Comparison of ENCODE assay signal across 35 cellular contexts in genomic region chr16:58377932-58378331, GRCh38. TPM values are rescaled to one million over a fixed set of nuclear protein-coding genes. Genes with fewer than 3 reads are reported as not detected.
DNase-seq lines count a peak whose midpoint lies in the region; ATAC-seq, FAIRE-seq and TF ChIP-seq lines count a peak whose summit lies in the region.
"Had no signal": no experiment of that assay in that cellular context is flagged by ENCODE, and none has a peak within 500 bp of the region (broad histone marks: within the 10 kb centered on the region; RNA-seq: fewer than 3 reads in every experiment).

No MANE protein-coding gene starts in this region.

- H3K79me2 ChIP-seq in astrocyte (ENCODE audit: insufficient read depth, low read length): no peaks in the 10 kb centered on the region
- H3K79me2 ChIP-seq: hepatocyte, parathyroid adenoma had no signal

- no peak overlapping the region for H3K9ac ChIP-seq in astrocyte (ENCODE audit: low read length)
- H3K9ac ChIP-seq: BLaER1 treated with 17β-estradiol and CSF1 and Interleukin-3, amounts not matched to agents 10 nM and 100 nM; parathyroid adenoma had no signal

- H3K4me2 ChIP-seq in astrocyte (ENCODE audit: low read length): peak overlapping the region; percentile 20
- H3K4me2 ChIP-seq: A549; BLaER1 treated with 17β-estradiol and CSF1 and Interleukin-3, amounts not matched to agents 10 nM and 100 nM; hepatocyte had no signal

- H3K4me3 ChIP-seq in astrocyte (ENCODE audit: insufficient read depth, low read depth, low read length) (no peak overlapping the region), dorsolateral prefrontal cortex (no peak overlapping the region)
- H3K4me3 ChIP-seq: A549; BLaER1 treated with 17β-estradiol and CSF1 and Interleukin-3, amounts not matched to agents 10 nM and 100 nM; body of pancreas; hepatocyte; right lobe of liver; upper lobe of left lung had no signal

- no peaks in the 10 kb centered on the region for H3K36me3 ChIP-seq in astrocyte (ENCODE audit: insufficient read depth, low read length)
- H3K36me3 ChIP-seq: BLaER1 treated with 17β-estradiol and CSF1 and Interleukin-3, amounts not matched to agents 10 nM and 100 nM; right lobe of liver; upper lobe of left lung; WERI-Rb-1 had no signal

- TF ChIP-seq CTCF in astrocyte (IDR thresholded peaks at IDR 0.05; ENCODE audit: insufficient read depth, low read depth, low read length) (no peak), dorsolateral prefrontal cortex (IDR thresholded peaks at IDR 0.05 in 54 of 56, conservative IDR thresholded peaks at IDR 0.05 in 2 of 56; ENCODE audit: low read depth in 1 of 56, partially characterized antibody in 56 of 56) (no peak)

- no peaks in the 10 kb centered on the region for H4K20me1 ChIP-seq in astrocyte (ENCODE audit: insufficient read depth, low read length)
- H4K20me1 ChIP-seq: BLaER1 treated with 17β-estradiol and CSF1 and Interleukin-3, amounts not matched to agents 10 nM and 100 nM had no signal

- H3K27ac ChIP-seq in astrocyte (ENCODE audit: low read depth, low read length) (no peak overlapping the region), dorsolateral prefrontal cortex (no peak overlapping the region)
- H3K27ac ChIP-seq: A549; BLaER1 treated with 17β-estradiol and CSF1 and Interleukin-3, amounts not matched to agents 10 nM and 100 nM; body of pancreas; hepatocyte; parathyroid adenoma; right lobe of liver; upper lobe of left lung; WERI-Rb-1 had no signal

- no peaks in the 10 kb centered on the region for H3K36me3 Mint-ChIP-seq in astrocyte (ENCODE audit: low read depth, unreplicated experiment)

- DNase-seq in AG08395 (ENCODE audit: low spot score) (peak; percentile 17), HCEC 1CT (peak; percentile 7), astrocyte (ENCODE audit: low read depth) (no peak), fibroblast of peridontal ligament (ENCODE audit: extremely low read depth) (peak; percentile 10), DMS 273 (lab: John Stamatoyannopoulos, UW; ENCODE audit: unreplicated experiment) (no peak), dorsolateral prefrontal cortex (no peak)
- DNase-seq: activated gamma-delta T cell treated with Interleukin-2 at 50 U/mL for 16 hours; activated T-cell treated with anti-CD3 and anti-CD28 coated beads, Interleukin-2, amount 50 U/mL, for 1 hour; body of pancreas; COR-L47; DND-41; effector CD8-positive, alpha-beta T cell; foreskin melanocyte; H7; mesenchymal stem cell; NCI-H1436; NCI-H2107; NCI-H510A; right lobe of liver; stimulated activated CD4-positive, alpha-beta T cell treated with anti-CD3 and anti-CD28 coated beads, Interleukin-12 subunit alpha, Interleukin-12 subunit beta, amount 100 ng/mL, for 4 hours; stimulated activated CD4-positive, alpha-beta T cell treated with anti-CD3 and anti-CD28 coated beads, Interleukin-4, amount 100 ng/mL, for 1 hour; SW 1271; T-helper 9 cell; upper lobe of left lung; WERI-Rb-1 had no signal

- no peak overlapping the region for H3K4me3 Mint-ChIP-seq in astrocyte (ENCODE audit: unreplicated experiment)
- H3K4me3 Mint-ChIP-seq: activated CD4-positive, alpha-beta T cell treated with anti-CD3 and anti-CD28 coated beads, Interleukin-2, amount 10 ng/mL, durations not matched to agents 24 days and 14 days; neural crest cell had no signal

- ATAC-seq in HG03520 (IDR thresholded peaks at IDR 0.05; ENCODE audit: unreplicated experiment) (no peak), GM18520 (IDR thresholded peaks at IDR 0.05; ENCODE audit: unreplicated experiment) (no peak)
- ATAC-seq: A549, body of pancreas, left lobe of liver, right lobe of liver had no signal

- no peak overlapping the region for H2AFZ ChIP-seq in astrocyte (ENCODE audit: low read depth, low read length)
- H2AFZ ChIP-seq: hepatocyte, parathyroid adenoma had no signal

- H3K27me3 Mint-ChIP-seq in astrocyte (ENCODE audit: low read depth, unreplicated experiment): no peaks in the 10 kb centered on the region

- no peaks in the 10 kb centered on the region for H3K9me3 ChIP-seq in astrocyte (ENCODE audit: insufficient read depth, low read depth, low read length)
- H3K9me3 ChIP-seq: A549, body of pancreas, right lobe of liver, upper lobe of left lung had no signal

- no peak for FAIRE-seq in astrocyte (lab: Jason Lieb, UNC)
- FAIRE-seq: A549, GM12892 had no signal

- H3K4me1 Mint-ChIP-seq in astrocyte (ENCODE audit: low read depth, unreplicated experiment): no peaks in the 10 kb centered on the region
- H3K4me1 Mint-ChIP-seq: activated CD4-positive, alpha-beta T cell treated with anti-CD3 and anti-CD28 coated beads, Interleukin-2, amount 10 ng/mL, durations not matched to agents 24 days and 14 days; neural crest cell had no signal

- no peaks in the 10 kb centered on the region for H3K27me3 ChIP-seq in astrocyte (ENCODE audit: insufficient read depth, low read length)
- no peaks in the 10 kb centered on the region for H3K27me3 ChIP-seq in dorsolateral prefrontal cortex
- H3K27me3 ChIP-seq: BLaER1 treated with 17β-estradiol and CSF1 and Interleukin-3, amounts not matched to agents 10 nM and 100 nM; body of pancreas; right lobe of liver; upper lobe of left lung had no signal

- peaks cover 3% of the 10 kb centered on the region for H3K9me3 Mint-ChIP-seq in astrocyte (ENCODE audit: unreplicated experiment)
- H3K9me3 Mint-ChIP-seq: activated CD4-positive, alpha-beta T cell treated with anti-CD3 and anti-CD28 coated beads, Interleukin-2, amount 10 ng/mL, durations not matched to agents 24 days and 14 days; neural crest cell had no signal

- H3K27ac Mint-ChIP-seq in astrocyte (ENCODE audit: unreplicated experiment): no peak overlapping the region
- H3K27ac Mint-ChIP-seq: activated CD4-positive, alpha-beta T cell treated with anti-CD3 and anti-CD28 coated beads, Interleukin-2, amount 10 ng/mL, durations not matched to agents 24 days and 14 days had no signal

- no peaks in the 10 kb centered on the region for H3K4me1 ChIP-seq in astrocyte (ENCODE audit: insufficient read depth, low read length)
- H3K4me1 ChIP-seq: A549, body of pancreas, parathyroid adenoma, right lobe of liver, upper lobe of left lung had no signal

- intact Hi-C loops in dorsolateral prefrontal cortex (cut with DNase I): loop anchor here in 1 of 2 donors (5.0 kb wide), 1 partner anchor 34 kb away; no protein-coding TSS in a partner anchor

RNA-seq across cellular contexts. Expression of gene GINS3, which starts 14.3 kb away (rescaled TPM):
- total RNA-seq in astrocyte: 2.5 and 3.6 TPM in 2 replicates
- total RNA-seq in dorsolateral prefrontal cortex: 1 to 10 TPM; 1.6 to 9.8 (median 3.4) TPM

Comparison
In these comparisons a context has a peak if more than half of its experiments do, and no peak if none do; other contexts are left out.
1. DNase-seq: peak in AG08395 (single experiment), HCEC 1CT (single experiment) and fibroblast of peridontal ligament (single experiment); none in astrocyte (single experiment), DMS 273 (single experiment) and dorsolateral prefrontal cortex (0 of 10).